23 cellular contexts compared by ENCODE assay signal in the genomic region with DNA sequence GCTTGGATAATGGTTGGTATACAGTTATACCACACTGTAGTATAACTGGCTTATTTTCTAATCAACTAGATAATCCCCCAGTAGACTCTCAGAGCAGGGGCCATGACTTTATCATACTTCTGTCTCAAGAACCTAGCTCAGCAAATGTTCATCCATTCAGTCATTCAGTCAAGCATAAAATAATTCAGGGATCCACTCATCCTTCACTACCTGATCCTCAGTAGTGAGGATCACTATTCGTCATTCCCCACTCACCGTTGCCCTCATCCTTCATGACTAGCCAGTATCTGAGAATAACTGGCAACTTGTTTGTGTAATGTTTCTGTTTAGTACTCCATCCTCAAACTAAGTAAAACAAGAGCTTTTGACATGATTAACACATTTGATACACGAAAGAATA.
"Had no signal": no experiment of that assay in that cellular context is flagged by ENCODE, and none has a peak within 500 bp of the region (broad histone marks: within the 10 kb centered on the region; RNA-seq: fewer than 3 reads in every experiment).

No MANE protein-coding gene starts in this region.

- ATAC-seq: esophagus mucosa; gastrocnemius medialis; left ventricle myocardium superior; lower lobe of right lung; naive thymus-derived CD8-positive, alpha-beta T cell; stimulated activated effector memory CD8-positive, alpha-beta T cell treated with anti-CD3 and anti-CD28 coated beads, Interleukin-12 subunit alpha, Interleukin-12 subunit beta, amount 100 ng/mL, for 72 hours; stimulated activated naive CD8-positive, alpha-beta T cell treated with anti-CD3 and anti-CD28 coated beads, Interleukin-15, Interleukin-2, amounts not matched to agents 100 U/mL and 50 U/mL, for 24 hours had no signal

- H3K27ac Mint-ChIP-seq: type B pancreatic cell had no signal

- H3K27me3 ChIP-seq: dorsolateral prefrontal cortex, gastrocnemius medialis, heart left ventricle, hepatocyte, pancreas, sigmoid colon, testis, tibial artery had no signal

- H3K27ac ChIP-seq: dorsolateral prefrontal cortex, heart left ventricle, hepatocyte, lower lobe of right lung, pancreas, sigmoid colon, testis, tibial artery had no signal

- H3K4me3 Mint-ChIP-seq: naive thymus-derived CD8-positive, alpha-beta T cell; stimulated activated effector memory CD8-positive, alpha-beta T cell treated with anti-CD3 and anti-CD28 coated beads, Interleukin-12 subunit alpha, Interleukin-12 subunit beta, amount 100 ng/mL, for 72 hours; type B pancreatic cell had no signal

- H3K9me3 ChIP-seq: gastrocnemius medialis, lower lobe of right lung, pancreas, sigmoid colon, testis, tibial artery had no signal

- DNase-seq: cerebellar nuclear complex; dorsolateral prefrontal cortex; effector CD4-positive, alpha-beta T cell; foreskin fibroblast; gastrocnemius medialis; heart left ventricle; left ventricle myocardium superior; lower lobe of right lung; naive thymus-derived CD8-positive, alpha-beta T cell; occipital lobe; right cardiac atrium; sigmoid colon; stimulated activated CD4-positive, alpha-beta T cell treated with anti-CD3 and anti-CD28 coated beads, Interleukin-2, amount 100 ng/mL, for 24 hours; stimulated activated CD4-positive, alpha-beta T cell treated with anti-CD3 and anti-CD28 coated beads, Interleukin-4, amount 100 ng/mL, for 24 hours; stimulated activated naive CD8-positive, alpha-beta T cell treated with anti-CD3 and anti-CD28 coated beads, Interleukin-15, Interleukin-2, amounts not matched to agents 100 U/mL and 50 U/mL, for 24 hours; tibial artery had no signal

- H3K4me2 ChIP-seq: hepatocyte had no signal

- H3K36me3 Mint-ChIP-seq: stimulated activated effector memory CD8-positive, alpha-beta T cell treated with anti-CD3 and anti-CD28 coated beads, Interleukin-12 subunit alpha, Interleukin-12 subunit beta, amount 100 ng/mL, for 72 hours had no signal

- H3K4me1 ChIP-seq: lower lobe of right lung, sigmoid colon, testis had no signal

- H3K27me3 Mint-ChIP-seq: naive thymus-derived CD8-positive, alpha-beta T cell; progenitor cell of endocrine pancreas; type B pancreatic cell had no signal

- H2AFZ ChIP-seq: hepatocyte had no signal

- H3K4me3 ChIP-seq: dorsolateral prefrontal cortex, gastrocnemius medialis, heart left ventricle, hepatocyte, lower lobe of right lung, pancreas, sigmoid colon, testis, tibial artery had no signal

- H3K36me3 ChIP-seq: gastrocnemius medialis, heart left ventricle, lower lobe of right lung, pancreas, sigmoid colon, tibial artery had no signal
